15 cellular contexts compared by ENCODE assay signal in the genomic region with DNA sequence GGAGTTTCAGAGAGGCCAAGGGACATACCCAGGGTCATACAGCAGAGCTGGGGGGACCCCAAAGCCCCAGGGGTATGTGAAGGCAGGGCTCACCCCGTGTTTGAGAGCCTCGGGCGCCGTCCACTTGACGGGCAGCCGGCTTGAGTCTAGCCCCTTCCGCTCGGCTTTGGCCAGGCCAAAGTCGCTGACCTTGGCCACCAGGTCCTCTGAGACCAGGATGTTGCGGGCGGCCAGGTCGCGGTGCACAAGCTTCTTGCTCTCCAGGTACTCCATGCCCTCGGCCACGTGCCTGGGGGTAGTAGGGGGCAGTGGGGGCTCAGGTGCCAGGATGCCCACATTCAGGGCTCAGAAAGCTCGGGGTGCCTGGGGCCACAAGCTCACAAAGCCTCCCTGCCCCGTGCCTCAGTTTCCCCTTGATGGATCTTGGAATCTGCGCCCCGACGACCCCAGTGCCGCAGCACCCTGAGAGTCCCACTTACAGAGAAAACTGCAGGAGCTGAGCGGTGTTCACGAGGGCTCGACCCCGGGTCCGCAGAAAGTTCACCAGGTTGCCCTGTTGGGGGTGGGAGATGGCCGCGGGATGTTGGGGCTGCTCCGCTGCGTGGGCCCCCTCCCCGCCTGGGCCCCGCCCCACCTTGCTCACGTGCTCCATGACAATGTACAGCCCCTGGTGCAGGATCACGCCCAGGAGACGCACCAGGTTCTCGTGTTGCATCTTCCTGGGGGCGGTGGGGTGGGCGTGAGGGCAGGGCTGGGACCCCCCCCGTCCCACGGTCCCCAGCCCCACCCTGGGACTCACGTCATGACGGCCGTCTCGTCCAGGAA.
DNase-seq lines count a peak whose midpoint lies in the region; TF ChIP-seq lines count a peak whose summit lies in the region.
"Had no signal": no experiment of that assay in that cellular context is flagged by ENCODE, and none has a peak within 500 bp of the region (broad histone marks: within the 10 kb centered on the region; RNA-seq: fewer than 3 reads in every experiment).

No MANE protein-coding gene starts in this region.

- DNase-seq in NCI-H146 (lab: John Stamatoyannopoulos, UW) = peak; percentile 18
- DNase-seq in NCI-H146 treated with DMSO at 0.1 percent for 48 hours (lab: John Stamatoyannopoulos, UW; ENCODE audit: unreplicated experiment) = no peak
- DNase-seq in iPS-NIHi11 (ENCODE audit: low spot score) = peak; percentile 31
- DNase-seq in SIG-M5 treated with dmso at 0.1 percent for 504 hours (lab: John Stamatoyannopoulos, UW; ENCODE audit: unreplicated experiment) = no peak
- no peak for DNase-seq in GM19238 (ENCODE audit: insufficient read length, low spot score)
- no peak for DNase-seq in activated CD8-positive, alpha-beta memory T cell treated with anti-CD3 and anti-CD28 coated beads, Interleukin-2, amount 50 U/mL, for 4 hours
- DNase-seq: 8988T; AML-193; Caco-2; CD8-positive, alpha-beta memory T cell; DMS79; GOT3; HFFc6; KBM-7 had no signal

- TF ChIP-seq RAD21 in Ishikawa (IDR thresholded peaks at IDR 0.05; ENCODE audit: low read depth) = no peak

- TF ChIP-seq EP300 in Ishikawa (IDR thresholded peaks at IDR 0.05; ENCODE audit: borderline replicate concordance) = no peak

TF ChIP-seq in Ishikawa, 13 proteins besides CTCF, POLR2A, EP300 and RAD21:
- no peak for TF ChIP-seq EGR1 (IDR thresholded peaks at IDR 0.05)
- TF ChIP-seq CREB1 (IDR thresholded peaks at IDR 0.05; ENCODE audit: low read depth) = no peak
- TF ChIP-seq TCF12 (IDR thresholded peaks at IDR 0.05; ENCODE audit: low read depth) = no peak
- no peak for TF ChIP-seq REST (IDR thresholded peaks at IDR 0.05; ENCODE audit: low read depth)
- no peak for TF ChIP-seq CEBPB (IDR thresholded peaks at IDR 0.05)
- no peak for TF ChIP-seq TAF1 (IDR thresholded peaks at IDR 0.05; ENCODE audit: low read depth)
- no peak for TF ChIP-seq FOXM1 (IDR thresholded peaks at IDR 0.05; ENCODE audit: borderline replicate concordance, low read depth)
- TF ChIP-seq, protein P1, sequence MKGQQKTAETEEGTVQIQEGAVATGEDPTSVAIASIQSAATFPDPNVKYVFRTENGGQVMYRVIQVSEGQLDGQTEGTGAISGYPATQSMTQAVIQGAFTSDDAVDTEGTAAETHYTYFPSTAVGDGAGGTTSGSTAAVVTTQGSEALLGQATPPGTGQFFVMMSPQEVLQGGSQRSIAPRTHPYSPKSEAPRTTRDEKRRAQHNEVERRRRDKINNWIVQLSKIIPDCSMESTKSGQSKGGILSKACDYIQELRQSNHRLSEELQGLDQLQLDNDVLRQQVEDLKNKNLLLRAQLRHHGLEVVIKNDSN (IDR thresholded peaks at IDR 0.05) = peak; percentile 68
- TF ChIP-seq, protein P2, sequence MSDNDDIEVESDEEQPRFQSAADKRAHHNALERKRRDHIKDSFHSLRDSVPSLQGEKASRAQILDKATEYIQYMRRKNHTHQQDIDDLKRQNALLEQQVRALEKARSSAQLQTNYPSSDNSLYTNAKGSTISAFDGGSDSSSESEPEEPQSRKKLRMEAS (IDR thresholded peaks at IDR 0.05) = no peak

Comparison
In these comparisons a context has a peak if more than half of its experiments do, and no peak if none do; other contexts are left out.
1. DNase-seq: peak in NCI-H146 (single experiment) and iPS-NIHi11 (single experiment); none in NCI-H146 treated with DMSO at 0.1 percent for 48 hours (single experiment), SIG-M5 treated with dmso at 0.1 percent for 504 hours (single experiment), GM19238 (single experiment) and activated CD8-positive, alpha-beta memory T cell treated with anti-CD3 and anti-CD28 coated beads, Interleukin-2, amount 50 U/mL, for 4 hours (single experiment).